Comparison of ENCODE assay signal across 16 cellular contexts in the genomic region with DNA sequence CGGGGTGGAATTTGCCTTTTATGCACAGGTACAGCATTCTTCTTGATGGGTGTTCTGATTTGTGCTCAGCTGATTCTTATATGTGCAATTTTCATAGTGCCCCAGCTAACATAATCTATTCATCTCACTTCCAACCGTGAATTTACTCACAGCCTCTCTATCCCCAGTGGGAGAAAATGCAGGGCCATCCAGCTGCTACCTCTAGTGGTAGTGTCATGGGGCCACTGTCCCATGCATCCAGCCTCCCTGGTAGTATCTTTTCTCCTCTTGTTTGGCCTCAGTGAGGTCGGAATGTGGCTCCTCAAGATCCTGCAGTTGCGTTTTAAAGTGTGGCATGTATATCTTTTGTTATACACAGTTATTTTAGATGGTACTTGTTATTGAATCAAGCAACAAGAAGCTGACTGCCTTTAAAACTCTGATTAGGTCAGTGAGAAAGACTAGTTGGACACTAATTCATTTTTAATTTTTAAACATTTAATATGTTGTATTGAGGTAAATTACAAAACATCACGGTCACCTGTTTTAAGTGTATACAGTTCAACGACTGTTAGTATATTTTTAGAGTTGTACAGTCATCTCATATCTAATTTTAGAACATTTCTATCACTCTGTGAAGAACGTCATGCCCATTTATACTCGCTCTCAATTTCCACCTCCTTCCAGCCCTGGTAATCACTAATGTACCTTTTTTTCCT.
DNase-seq lines count a peak whose midpoint lies in the region; ATAC-seq, FAIRE-seq and TF ChIP-seq lines count a peak whose summit lies in the region.
"Had no signal": no experiment of that assay in that cellular context is flagged by ENCODE, and none has a peak within 500 bp of the region (broad histone marks: within the 10 kb centered on the region; RNA-seq: fewer than 3 reads in every experiment).

No MANE protein-coding gene starts in this region.

- 67 to 71% methylated on average over 8 of the region's 8 CpGs for WGBS in heart right ventricle, 2 donors

- intact Hi-C loops in Right ventricle myocardium inferior (cut with DNase I) = no loop called here
- intact Hi-C loops in heart right ventricle (cut with DNase I) = no loop called here

- H3K27me3 ChIP-seq in right atrium auricular region = no peaks in the 10 kb centered on the region
- H3K27me3 ChIP-seq in heart right ventricle = no peaks in the 10 kb centered on the region
- H3K27me3 ChIP-seq in neutrophil = no peaks in the 10 kb centered on the region

- ATAC-seq in Right ventricle myocardium inferior (peak; percentile 81), heart right ventricle (peak; percentile 55 to 95 (median 90)), GM19455 (IDR thresholded peaks at IDR 0.05; ENCODE audit: unreplicated experiment) (no peak)
- ATAC-seq: CD8-positive, alpha-beta T cell; HCT116 had no signal

- no peak for DNase-seq in Right ventricle myocardium inferior (ENCODE audit: missing footprints)
- DNase-seq in right atrium auricular region (ENCODE audit: low spot score) = no peak
- no peak for DNase-seq in heart right ventricle
- DNase-seq in urothelium cell line (ENCODE audit: low spot score) = no peak
- no peak for DNase-seq in COLO668 (lab: John Stamatoyannopoulos, UW; ENCODE audit: unreplicated experiment)
- DNase-seq in activated naive CD4-positive, alpha-beta T cell (lab: John Stamatoyannopoulos, UW) = no peak
- DNase-seq: Caco-2; CD8-positive, alpha-beta T cell; GF-D8 had no signal

- H3K27ac ChIP-seq in right atrium auricular region (peak overlapping the region in 1 of 2 donors; percentile 52), heart right ventricle (peak overlapping the region in 9 of 10 donors; percentile 12 to 85 (median 70)), neutrophil (peak overlapping the region; percentile 65)
- H3K27ac ChIP-seq: 22Rv1 had no signal

- H3K4me3 ChIP-seq in right atrium auricular region = no peak overlapping the region
- H3K4me3 ChIP-seq in heart right ventricle = no peak overlapping the region
- H3K4me3 ChIP-seq in neutrophil (ENCODE audit: low read depth in 1 of 2, low read length in 1 of 2) = no peak overlapping the region

- peaks cover 0 to 8% of the 10 kb centered on the region in 2 donors for H3K4me1 ChIP-seq in right atrium auricular region
- H3K4me1 ChIP-seq in heart right ventricle = peaks cover 0 to 25% (median 6%) of the 10 kb centered on the region in 9 donors
- H3K4me1 ChIP-seq in neutrophil (ENCODE audit: control insufficient read depth in 1 of 2, insufficient read depth in 1 of 2, low read depth in 1 of 2, low read length in 1 of 2) = peaks cover 13 to 20% of the 10 kb centered on the region in 2 experiments

- H3K36me3 ChIP-seq in right atrium auricular region (no peaks in the 10 kb centered on the region), heart right ventricle (peaks cover 0 to 23% (median 0%) of the 10 kb centered on the region in 9 donors), neutrophil (peaks cover 33% of the 10 kb centered on the region)

- TF ChIP-seq CTCF in right atrium auricular region (IDR thresholded peaks at IDR 0.05) (no peak), heart right ventricle (IDR thresholded peaks at IDR 0.05) (peak in 3 of 9 donors; percentile 9 to 20 (median 20)), neutrophil (IDR thresholded peaks at IDR 0.05) (no peak)

- H3K9me3 ChIP-seq in right atrium auricular region (peaks cover 0 to 9% of the 10 kb centered on the region in 2 donors), heart right ventricle (peaks cover 0 to 28% (median 0%) of the 10 kb centered on the region in 11 donors), neutrophil (no peaks in the 10 kb centered on the region)
- H3K9me3 ChIP-seq: Caco-2 had no signal

- peak; percentile 23 for FAIRE-seq in urothelium cell line (lab: Jason Lieb, UNC)
- FAIRE-seq: GM19239, H1, HTR-8/SVneo had no signal
